10 cellular contexts compared by ENCODE assay signal in genomic region chr6:146985966-146986365, GRCh38.
"Had no signal": no experiment of that assay in that cellular context is flagged by ENCODE, and none has a peak within 500 bp of the region (broad histone marks: within the 10 kb centered on the region; RNA-seq: fewer than 3 reads in every experiment).

No MANE protein-coding gene starts in this region.

- H3K4me3 ChIP-seq: GM23338 had no signal

- ATAC-seq: GM23338 had no signal

- H3K4me2 ChIP-seq: GM23338, KMS-11 had no signal

- H3K9ac ChIP-seq: KMS-11 had no signal

- H3K27ac ChIP-seq: HL-60, KMS-11 had no signal

- H2AFZ ChIP-seq: GM23338 had no signal

- DNase-seq: H9, HCEC 1CT, HFFc6, IMR-90, KBM-7 had no signal

- FAIRE-seq: H1, H54 had no signal
